In the genomic region with DNA sequence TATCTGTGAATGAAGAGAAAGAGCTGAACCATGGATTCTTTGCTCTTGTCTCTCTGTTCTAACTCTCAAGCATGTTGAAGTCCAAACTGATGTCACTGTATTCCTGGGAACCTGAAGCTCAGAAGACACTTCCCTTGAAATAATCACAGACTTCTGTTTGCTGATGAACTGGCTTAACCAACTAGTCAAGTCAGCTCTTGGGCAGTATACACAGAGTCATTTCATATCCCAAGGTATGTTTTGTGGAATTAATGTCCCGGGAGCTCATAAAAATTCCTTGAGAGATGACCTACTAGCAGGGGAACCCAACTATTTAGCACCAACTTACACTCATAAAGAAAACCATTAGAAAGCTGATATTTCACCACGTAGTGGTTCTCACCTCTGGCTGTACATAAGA, we compare ENCODE assay signal across 15 cellular contexts.
DNase-seq lines count a peak whose midpoint lies in the region; ATAC-seq and TF ChIP-seq lines count a peak whose summit lies in the region.
"Had no signal": no experiment of that assay in that cellular context is flagged by ENCODE, and none has a peak within 500 bp of the region (broad histone marks: within the 10 kb centered on the region; RNA-seq: fewer than 3 reads in every experiment).

No MANE protein-coding gene starts in this region.

- no peaks in the 10 kb centered on the region for H3K9me3 ChIP-seq in PC-3 (ENCODE audit: low read length)
- no peaks in the 10 kb centered on the region for H3K9me3 ChIP-seq in prostate gland
- no peaks in the 10 kb centered on the region for H3K9me3 ChIP-seq in mucosa of descending colon
- H3K9me3 ChIP-seq: HAP-1 had no signal

- CTCF ChIA-PET in PC-3 (lab: Charles Lee), result no interaction called here

- H3K4me1 ChIP-seq in PC-3 (ENCODE audit: insufficient read depth, low read length) (peaks cover 30% of the 10 kb centered on the region), prostate gland (replicated peaks) (no peaks in the 10 kb centered on the region), mucosa of descending colon (ENCODE audit: low read depth) (peaks cover 2% of the 10 kb centered on the region)
- H3K4me1 ChIP-seq: HAP-1 had no signal

- peak; percentile 78 for ATAC-seq in PC-3
- no peak for ATAC-seq in mucosa of descending colon
- ATAC-seq in HG03460 (IDR thresholded peaks at IDR 0.05; ENCODE audit: unreplicated experiment), result no peak

- H3K9me2 ChIP-seq in PC-3 (replicated peaks; ENCODE audit: low read length), result no peaks in the 10 kb centered on the region

- peak; percentile 7 for DNase-seq in HCEC 1CT
- peak; percentile 84 for DNase-seq in PC-3
- DNase-seq in prostate gland (ENCODE audit: low spot score), result peak; percentile 36
- DNase-seq in mucosa of descending colon, result no peak
- DNase-seq in nucleus accumbens (lab: John Stamatoyannopoulos, UW), result no peak
- DNase-seq: C1 segment of cervical spinal cord; Calu3; CD4-positive, alpha-beta memory T cell; COR-L47; DMS53; DMS79 treated with DMSO at 0.1 percent for 48 hours; GF-D8; GOT3 had no signal

- WGBS in prostate gland, result 63% methylated on average over 2 of the region's 2 CpGs

- BruUV-seq in PC-3 (replicated peaks; lab: Mats Ljungman, UMichigan), result no TSS peak

- POLR2A ChIA-PET in PC-3 (lab: Charles Lee; ENCODE audit: unreplicated experiment), result interaction anchor here (0.6 kb wide), 1 partner anchor 40 kb away, joined by 6 read pairs; no protein-coding TSS in a partner anchor

- TF ChIP-seq CTCF in PC-3 (conservative IDR thresholded peaks at IDR 0.05; ENCODE audit: low read depth, low read length) (no peak), prostate gland (IDR thresholded peaks at IDR 0.05) (no peak), mucosa of descending colon (IDR thresholded peaks at IDR 0.05) (no peak)

- no peaks in the 10 kb centered on the region for H4K20me1 ChIP-seq in PC-3 (ENCODE audit: low read length)

- peak overlapping the region; percentile 88 for H3K27ac ChIP-seq in PC-3 (ENCODE audit: low read length)
- H3K27ac ChIP-seq in prostate gland, result no peak overlapping the region

- H3F3A ChIP-seq in PC-3 (ENCODE audit: low read length, unreplicated experiment), result no peaks in the 10 kb centered on the region

- H3K4me2 ChIP-seq in PC-3 (ENCODE audit: low read length), result peak overlapping the region; percentile 65

- H3K4me3 ChIP-seq in PC-3 (ENCODE audit: low read length) (no peak overlapping the region), prostate gland (no peak overlapping the region), mucosa of descending colon (no peak overlapping the region)
- H3K4me3 ChIP-seq: HAP-1 had no signal

- H3K9ac ChIP-seq in PC-3 (ENCODE audit: low read length), result peak overlapping the region; percentile 49

- no peaks in the 10 kb centered on the region for H3K27me3 ChIP-seq in PC-3 (ENCODE audit: low read length)
- no peaks in the 10 kb centered on the region for H3K27me3 ChIP-seq in prostate gland (replicated peaks; ENCODE audit: insufficient read depth)

- no peak for TF ChIP-seq POLR2A in prostate gland (IDR thresholded peaks at IDR 0.05)

- H2AFZ ChIP-seq in PC-3 (ENCODE audit: low read length), result no peak overlapping the region

- H3K36me3 ChIP-seq in PC-3 (ENCODE audit: low read depth, low read length) (no peaks in the 10 kb centered on the region), prostate gland (no peaks in the 10 kb centered on the region), mucosa of descending colon (ENCODE audit: low read depth) (no peaks in the 10 kb centered on the region)
- H3K36me3 ChIP-seq: HAP-1 had no signal

- intact Hi-C loops in PC-3 (cut with micrococcal nuclease) (no loop called here), prostate gland (cut with DNase I) (no loop called here), mucosa of descending colon (cut with DNase I, micrococcal nuclease) (no loop called here)

- H3K79me2 ChIP-seq in PC-3 (ENCODE audit: low read length), result no peaks in the 10 kb centered on the region

Comparison
In these comparisons a context has a peak if more than half of its experiments do, and no peak if none do; other contexts are left out.
1. DNase-seq: peak in HCEC 1CT (single experiment), PC-3 (single experiment) and prostate gland (single experiment); none in mucosa of descending colon (0 of 3) and nucleus accumbens (0 of 56).